35 cellular contexts compared by ENCODE assay signal in the genomic region with DNA sequence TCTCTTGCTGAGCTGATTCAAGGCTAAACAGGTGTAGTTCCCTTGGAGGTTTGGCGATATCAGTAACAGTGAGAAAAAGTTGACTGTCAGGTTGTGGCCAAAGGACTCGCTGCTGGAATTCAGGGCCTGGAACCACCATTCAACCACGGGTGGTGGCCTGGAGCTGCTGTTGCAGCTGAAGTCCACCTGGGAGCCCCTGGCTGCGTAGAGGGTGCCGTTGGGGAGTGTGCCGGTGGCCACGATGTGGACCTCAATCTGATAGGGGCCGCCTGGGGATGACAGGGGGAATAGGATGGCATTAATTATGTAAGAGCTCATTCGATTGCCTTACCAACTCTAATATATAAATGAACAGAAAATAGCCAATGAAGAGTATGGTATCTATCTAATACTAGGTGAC.
"Had no signal": no experiment of that assay in that cellular context is flagged by ENCODE, and none has a peak within 500 bp of the region (broad histone marks: within the 10 kb centered on the region; RNA-seq: fewer than 3 reads in every experiment).

No MANE protein-coding gene starts in this region.

- H3K4me3 Mint-ChIP-seq: activated B cell treated with CpG ODN at 0.5 μM for 24 hours; activated CD4-positive, alpha-beta memory T cell treated with anti-CD3 and anti-CD28 coated beads for 36 hours; activated CD4-positive, alpha-beta T cell treated with anti-CD3 and anti-CD28 coated beads, Interleukin-2, amount 10 ng/mL, durations not matched to agents 24 days and 14 days; activated CD8-positive, alpha-beta T cell treated with anti-CD3 and anti-CD28 coated beads for 36 hours; activated naive CD4-positive, alpha-beta T cell treated with anti-CD3 and anti-CD28 coated beads for 36 hours; activated naive CD8-positive, alpha-beta T cell treated with anti-CD3 and anti-CD28 coated beads for 36 hours; activated T-cell treated with anti-CD3 and anti-CD28 coated beads, Interleukin-2, amount 50 U/mL, for 4 hours; activated T-cell treated with anti-CD3 and anti-CD28 coated beads, Interleukin-2, amount 50 U/mL, for 72 hours; activated T-helper 1 cell treated with anti-CD3 and anti-CD28 coated beads, Interleukin-12 subunit alpha, Interleukin-12 subunit beta, Interleukin-2, Interleukin-4 antibody, amounts not matched to agents 30 ng/mL and 10 ng/mL and 1 ng/mL, durations not matched to agents 14 hours and 24 hours and 36 hours; activated T-helper 17 cell treated with anti-CD3 and anti-CD28 coated beads, Interleukin-2, amount 50 U/mL, for 72 hours; T-helper 1 cell treated with Interleukin-12 subunit alpha and Interleukin-12 subunit beta and Interleukin-4 antibody, amounts not matched to agents 30 μg/mL and 1 μg/mL, for 36 hours; T-helper 2 cell treated with Interferon-gamma antibody and Interleukin-4, amounts not matched to agents 5 μg/mL and 100 μg/mL, for 36 hours had no signal

- H3K4me3 ChIP-seq: adrenal gland, body of pancreas, breast epithelium had no signal

- H3K4me1 Mint-ChIP-seq: activated B cell treated with CpG ODN at 0.5 μM for 24 hours; activated CD4-positive, alpha-beta T cell treated with anti-CD3 and anti-CD28 coated beads, Interleukin-2, amount 10 ng/mL, durations not matched to agents 24 days and 14 days; activated naive CD8-positive, alpha-beta T cell treated with anti-CD3 and anti-CD28 coated beads for 36 hours; activated T-helper 17 cell treated with anti-CD3 and anti-CD28 coated beads, Interleukin-2, amount 50 U/mL, for 72 hours had no signal

- H3K27ac ChIP-seq: adrenal gland, body of pancreas, brain microvascular endothelial cell, breast epithelium, VCaP had no signal

- DNase-seq: activated B cell treated with CpG ODN at 0.5 μM for 24 hours; activated CD4-positive, alpha-beta memory T cell treated with anti-CD3 and anti-CD28 coated beads for 36 hours; activated CD4-positive, alpha-beta T cell treated with anti-CD3 and anti-CD28 coated beads for 4 hours; activated CD4-positive, alpha-beta T cell treated with anti-CD3 and anti-CD28 coated beads, Interleukin-2, amount 10 ng/mL, durations not matched to agents 24 days and 14 days; activated CD4-positive, alpha-beta T cell treated with anti-CD3 and anti-CD28 coated beads, Interleukin-2, amount 50 U/mL, for 1 hour; activated CD4-positive, alpha-beta T cell treated with anti-CD3 and anti-CD28 coated beads, Interleukin-2, amount 50 U/mL, for 4 hours; activated CD4-positive, CD25-positive, alpha-beta regulatory T cell treated with anti-CD3 and anti-CD28 coated beads, Interleukin-2, amount 50 U/mL, for 72 hours; activated CD8-positive, alpha-beta memory T cell treated with anti-CD3 and anti-CD28 coated beads, Interleukin-2, amount 50 U/mL, for 4 hours; activated CD8-positive, alpha-beta T cell treated with anti-CD3 and anti-CD28 coated beads for 36 hours; activated effector memory CD4-positive, alpha-beta T cell treated with anti-CD3 and anti-CD28 coated beads, Interleukin-2, amount 50 U/mL, for 16 hours; activated gamma-delta T cell treated with Interleukin-2 at 50 U/mL for 16 hours; activated naive CD4-positive, alpha-beta T cell; activated naive CD4-positive, alpha-beta T cell treated with anti-CD3 and anti-CD28 coated beads for 36 hours; activated naive CD4-positive, alpha-beta T cell treated with anti-CD3 and anti-CD28 coated beads, Interleukin-2, amount 50 U/mL, for 16 hours; activated naive CD8-positive, alpha-beta T cell treated with anti-CD3 and anti-CD28 coated beads for 36 hours; activated T-cell treated with anti-CD3 and anti-CD28 coated beads for 4 hours; activated T-cell treated with anti-CD3 and anti-CD28 coated beads, Interleukin-2, amount 50 U/mL, for 1 hour; activated T-cell treated with anti-CD3 and anti-CD28 coated beads, Interleukin-2, amount 50 U/mL, for 4 hours; activated T-cell treated with anti-CD3 and anti-CD28 coated beads, Interleukin-2, amount 50 U/mL, for 72 hours; adrenal gland; amniotic stem cell; aorta; body of pancreas; brain microvascular endothelial cell; central memory CD4-positive, alpha-beta T cell; T-helper 1 cell; T-helper 2 cell; T-helper 9 cell had no signal

- H3K9me3 Mint-ChIP-seq: activated B cell treated with CpG ODN at 0.5 μM for 24 hours; activated CD4-positive, alpha-beta T cell treated with anti-CD3 and anti-CD28 coated beads, Interleukin-2, amount 10 ng/mL, durations not matched to agents 24 days and 14 days; activated CD8-positive, alpha-beta T cell treated with anti-CD3 and anti-CD28 coated beads for 36 hours; activated naive CD4-positive, alpha-beta T cell treated with anti-CD3 and anti-CD28 coated beads for 36 hours; activated naive CD4-positive, alpha-beta T cell treated with anti-CD3 and anti-CD28 coated beads, Interleukin-2, amount 50 U/mL, for 72 hours; activated naive CD8-positive, alpha-beta T cell treated with anti-CD3 and anti-CD28 coated beads for 36 hours; activated T-cell treated with anti-CD3 and anti-CD28 coated beads, Interleukin-2, amount 50 U/mL, for 4 hours; activated T-cell treated with anti-CD3 and anti-CD28 coated beads, Interleukin-2, amount 50 U/mL, for 72 hours; activated T-helper 1 cell treated with anti-CD3 and anti-CD28 coated beads, Interleukin-12 subunit alpha, Interleukin-12 subunit beta, Interleukin-2, Interleukin-4 antibody, amounts not matched to agents 30 ng/mL and 10 ng/mL and 1 ng/mL, durations not matched to agents 14 hours and 24 hours and 36 hours; activated T-helper 17 cell treated with anti-CD3 and anti-CD28 coated beads, Interleukin-2, amount 50 U/mL, for 72 hours; T-helper 1 cell treated with Interleukin-12 subunit alpha and Interleukin-12 subunit beta and Interleukin-4 antibody, amounts not matched to agents 30 μg/mL and 1 μg/mL, for 36 hours; T-helper 2 cell treated with Interferon-gamma antibody and Interleukin-4, amounts not matched to agents 5 μg/mL and 100 μg/mL, for 36 hours had no signal

- H3K27me3 ChIP-seq: adrenal gland, body of pancreas, brain microvascular endothelial cell, breast epithelium had no signal

- H3K27me3 Mint-ChIP-seq: activated B cell treated with CpG ODN at 0.5 μM for 24 hours; activated CD4-positive, alpha-beta memory T cell treated with anti-CD3 and anti-CD28 coated beads for 36 hours; activated CD4-positive, alpha-beta T cell treated with anti-CD3 and anti-CD28 coated beads, Interleukin-2, amount 10 ng/mL, durations not matched to agents 24 days and 14 days; activated CD8-positive, alpha-beta T cell treated with anti-CD3 and anti-CD28 coated beads for 36 hours; activated naive CD8-positive, alpha-beta T cell treated with anti-CD3 and anti-CD28 coated beads for 36 hours; activated T-helper 17 cell treated with anti-CD3 and anti-CD28 coated beads, Interleukin-2, amount 50 U/mL, for 72 hours had no signal

- H3K36me3 Mint-ChIP-seq: activated naive CD4-positive, alpha-beta T cell treated with anti-CD3 and anti-CD28 coated beads, Interleukin-2, amount 50 U/mL, for 72 hours; activated naive CD8-positive, alpha-beta T cell treated with anti-CD3 and anti-CD28 coated beads for 36 hours had no signal

- ATAC-seq: activated CD8-positive, alpha-beta T cell treated with anti-CD3 and anti-CD28 coated beads for 36 hours; activated naive CD4-positive, alpha-beta T cell treated with anti-CD3 and anti-CD28 coated beads, Interleukin-2, amount 50 U/mL, for 72 hours; activated T-cell treated with anti-CD3 and anti-CD28 coated beads, Interleukin-2, amount 50 U/mL, for 4 hours; activated T-cell treated with anti-CD3 and anti-CD28 coated beads, Interleukin-2, amount 50 U/mL, for 72 hours; activated T-helper 17 cell treated with anti-CD3 and anti-CD28 coated beads, Interleukin-2, amount 50 U/mL, for 72 hours; body of pancreas had no signal

- H3K27ac Mint-ChIP-seq: activated B cell treated with CpG ODN at 0.5 μM for 24 hours; activated CD4-positive, alpha-beta memory T cell treated with anti-CD3 and anti-CD28 coated beads for 36 hours; activated CD4-positive, alpha-beta T cell treated with anti-CD3 and anti-CD28 coated beads, Interleukin-2, amount 10 ng/mL, durations not matched to agents 24 days and 14 days; activated CD8-positive, alpha-beta T cell treated with anti-CD3 and anti-CD28 coated beads for 36 hours; activated naive CD4-positive, alpha-beta T cell treated with anti-CD3 and anti-CD28 coated beads for 36 hours; activated naive CD4-positive, alpha-beta T cell treated with anti-CD3 and anti-CD28 coated beads, Interleukin-2, amount 50 U/mL, for 72 hours; activated naive CD8-positive, alpha-beta T cell treated with anti-CD3 and anti-CD28 coated beads for 36 hours; activated T-cell treated with anti-CD3 and anti-CD28 coated beads, Interleukin-2, amount 50 U/mL, for 72 hours; activated T-helper 1 cell treated with anti-CD3 and anti-CD28 coated beads, Interleukin-12 subunit alpha, Interleukin-12 subunit beta, Interleukin-2, Interleukin-4 antibody, amounts not matched to agents 30 ng/mL and 10 ng/mL and 1 ng/mL, durations not matched to agents 14 hours and 24 hours and 36 hours; activated T-helper 17 cell treated with anti-CD3 and anti-CD28 coated beads, Interleukin-2, amount 50 U/mL, for 72 hours; T-helper 1 cell treated with Interleukin-12 subunit alpha and Interleukin-12 subunit beta and Interleukin-4 antibody, amounts not matched to agents 30 μg/mL and 1 μg/mL, for 36 hours; T-helper 2 cell treated with Interferon-gamma antibody and Interleukin-4, amounts not matched to agents 5 μg/mL and 100 μg/mL, for 36 hours had no signal

- H3K4me1 ChIP-seq: adrenal gland, body of pancreas, breast epithelium had no signal

- H3K36me3 ChIP-seq: brain microvascular endothelial cell, breast epithelium had no signal
